Comparison of ENCODE assay signal across 21 cellular contexts in genomic region chr2:124664363-124664762, GRCh38.
A peak's percentile ranks its signal among the peaks of the same experiment; 100 is the strongest.
DNase-seq lines count a peak whose midpoint lies in the region; ATAC-seq, FAIRE-seq and TF ChIP-seq lines count a peak whose summit lies in the region.
"Had no signal": no experiment of that assay in that cellular context is flagged by ENCODE, and none has a peak within 500 bp of the region (broad histone marks: within the 10 kb centered on the region; RNA-seq: fewer than 3 reads in every experiment).

No MANE protein-coding gene starts in this region.

- POLR2A ChIA-PET in HepG2 (lab: Yijun Ruan, JAX): no interaction called here

- H3K9me3 ChIP-seq in right atrium auricular region (no peaks in the 10 kb centered on the region), HepG2 (ENCODE audit: low read length) (no peaks in the 10 kb centered on the region), right lobe of liver (no peaks in the 10 kb centered on the region), upper lobe of right lung (no peaks in the 10 kb centered on the region)
- H3K9me3 ChIP-seq: Caco-2 had no signal

- intact Hi-C loops in Right ventricle myocardium inferior (cut with DNase I): no loop called here
- intact Hi-C loops in HepG2 (cut with micrococcal nuclease; ENCODE audit: unreplicated experiment): no loop called here
- intact Hi-C loops in right lobe of liver (cut with DNase I): no loop called here
- intact Hi-C loops in left cardiac atrium (cut with DNase I): no loop called here
- intact Hi-C loops in upper lobe of right lung (cut with DNase I): no loop called here

- H3K36me3 ChIP-seq in right atrium auricular region (no peaks in the 10 kb centered on the region), HepG2 (replicated peaks in 1 of 2; ENCODE audit: control insufficient read depth in 1 of 2, insufficient read depth in 2 of 2, low read length in 2 of 2) (no peaks in the 10 kb centered on the region), right lobe of liver (no peaks in the 10 kb centered on the region), upper lobe of right lung (no peaks in the 10 kb centered on the region)

- ATAC-seq in Right ventricle myocardium inferior (peak; percentile 79), HepG2 (no peak), right lobe of liver (no peak), left cardiac atrium (peak; percentile 68 to 80), upper lobe of right lung (peak; percentile 67), GM21515 (IDR thresholded peaks at IDR 0.05; ENCODE audit: unreplicated experiment) (no peak)
- ATAC-seq: A549 had no signal

- no peak overlapping the region for H2AFZ ChIP-seq in HepG2 (ENCODE audit: low read length)

- H4K20me1 ChIP-seq in HepG2 (ENCODE audit: insufficient read depth, low read length): no peaks in the 10 kb centered on the region

- H3K79me2 ChIP-seq in HepG2 (ENCODE audit: insufficient read depth, low read length): no peaks in the 10 kb centered on the region

- FAIRE-seq in HepG2 (lab: Jason Lieb, UNC): no peak
- FAIRE-seq: A549, D721Med, GM12892, GM18507, H54, HTR-8/SVneo had no signal

- no peaks in the 10 kb centered on the region for H3K27me3 ChIP-seq in right atrium auricular region
- no peaks in the 10 kb centered on the region for H3K27me3 ChIP-seq in HepG2 (ENCODE audit: control insufficient read depth in 1 of 2, insufficient read depth in 2 of 2, low read length in 2 of 2)
- no peaks in the 10 kb centered on the region for H3K27me3 ChIP-seq in right lobe of liver
- no peaks in the 10 kb centered on the region for H3K27me3 ChIP-seq in upper lobe of right lung

- 16% methylated on average over 5 of the region's 5 CpGs for WGBS in HepG2 (ENCODE audit: low lambda C conversion rate)
- 36% methylated on average over 4 of the region's 5 CpGs for WGBS in right lobe of liver (ENCODE audit: insufficient coverage, low coverage, low lambda C conversion rate, missing lambda C conversion rate)

- H3K4me1 ChIP-seq in right atrium auricular region (no peaks in the 10 kb centered on the region), HepG2 (ENCODE audit: insufficient read depth, low read length) (no peaks in the 10 kb centered on the region), right lobe of liver (no peaks in the 10 kb centered on the region), upper lobe of right lung (no peaks in the 10 kb centered on the region)
- H3K4me1 ChIP-seq: A549, Caco-2 had no signal

- no TSS peak for BruUV-seq in HepG2 (replicated peaks; lab: Mats Ljungman, UMichigan)

- H3K4me3 ChIP-seq in right atrium auricular region (no peak overlapping the region), HepG2 (replicated peaks in 1 of 3; ENCODE audit: insufficient read depth in 1 of 3, low read depth in 2 of 3, low read length in 3 of 3) (no peak overlapping the region), right lobe of liver (no peak overlapping the region), upper lobe of right lung (no peak overlapping the region)
- H3K4me3 ChIP-seq: A549 had no signal

- DNase-seq in Right ventricle myocardium inferior (ENCODE audit: missing footprints): no peak
- no peak for DNase-seq in right atrium auricular region (ENCODE audit: low spot score)
- DNase-seq in HepG2 (ENCODE audit: low spot score): no peak
- DNase-seq in right lobe of liver: no peak
- DNase-seq in left cardiac atrium: no peak
- no peak for DNase-seq in upper lobe of right lung
- DNase-seq in medulla oblongata (ENCODE audit: extremely low spot score): no peak
- DNase-seq: AML-193; Caco-2; CD4-positive, alpha-beta T cell; GDM1; HCEC 1CT had no signal

- in situ Hi-C loops in HepG2 (cut with HindIII; ENCODE audit: extremely low pct_ligation_motif_present, low pct_unique_long_range_greater_than_20kb): no loop called here

- CTCF ChIA-PET in HepG2 (lab: Yijun Ruan, JAX; ENCODE audit: low intra/inter-chr PET ratio, low total read pairs): no interaction called here

- H3K4me2 ChIP-seq in HepG2 (ENCODE audit: low read depth, low read length): no peak overlapping the region
- H3K4me2 ChIP-seq: A549 had no signal

- TF ChIP-seq RAD21 in HepG2 (CRISPR knock-in tag; IDR thresholded peaks at IDR 0.05): no peak

- no peak overlapping the region for H3K27ac ChIP-seq in right atrium auricular region
- H3K27ac ChIP-seq in HepG2 (ENCODE audit: extremely low read length, insufficient read depth, low read length): no peak overlapping the region
- H3K27ac ChIP-seq in right lobe of liver: no peak overlapping the region
- H3K27ac ChIP-seq in upper lobe of right lung: no peak overlapping the region
- H3K27ac ChIP-seq: 22Rv1, A549, C4-2B had no signal

- no peak overlapping the region for H3K9ac ChIP-seq in HepG2 (ENCODE audit: insufficient read depth, low read depth, low read length)

- TF ChIP-seq CTCF in right atrium auricular region (IDR thresholded peaks at IDR 0.05): no peak
- no peak for TF ChIP-seq CTCF in HepG2 (CRISPR knock-in tag; IDR thresholded peaks at IDR 0.05)
- TF ChIP-seq CTCF in right lobe of liver (IDR thresholded peaks at IDR 0.05): no peak
- TF ChIP-seq CTCF in upper lobe of right lung (IDR thresholded peaks at IDR 0.05): no peak

- TF ChIP-seq POLR2A in HepG2 (IDR thresholded peaks at IDR 0.05; ENCODE audit: insufficient read depth in 1 of 2, low read depth in 2 of 2, low read length in 2 of 2) (no peak), right lobe of liver (IDR thresholded peaks at IDR 0.05) (no peak)

- TF ChIP-seq EP300 in HepG2 (IDR thresholded peaks at IDR 0.05; ENCODE audit: low read depth in 2 of 2, low read length in 2 of 2): no peak
- no peak for TF ChIP-seq EP300 in HepG2 (CRISPR knock-in tag; IDR thresholded peaks at IDR 0.05; ENCODE audit: borderline replicate concordance)

TF ChIP-seq in HepG2, 621 proteins besides CTCF, POLR2A, EP300 and RAD21 (continues in another document):
- no peak for TF ChIP-seq EED (CRISPR knock-in tag; IDR thresholded peaks at IDR 0.05)
- no peak for TF ChIP-seq ZBTB33 (CRISPR knock-in tag; IDR thresholded peaks at IDR 0.05)
- no peak for TF ChIP-seq PBX2 (CRISPR knock-in tag; IDR thresholded peaks at IDR 0.05)
- TF ChIP-seq RNF219 (CRISPR knock-in tag; IDR thresholded peaks at IDR 0.05): no peak
- no peak for TF ChIP-seq ETS1 (CRISPR knock-in tag; IDR thresholded peaks at IDR 0.05)

Comparison
In these comparisons a context has a peak if more than half of its experiments do, and no peak if none do; other contexts are left out.
1. ATAC-seq: peak in Right ventricle myocardium inferior (single experiment), left cardiac atrium (2 of 2) and upper lobe of right lung (single experiment); none in HepG2 (single experiment), right lobe of liver (0 of 4) and GM21515 (single experiment).